ENCODE assay signal across 9 cellular contexts in the genomic region with DNA sequence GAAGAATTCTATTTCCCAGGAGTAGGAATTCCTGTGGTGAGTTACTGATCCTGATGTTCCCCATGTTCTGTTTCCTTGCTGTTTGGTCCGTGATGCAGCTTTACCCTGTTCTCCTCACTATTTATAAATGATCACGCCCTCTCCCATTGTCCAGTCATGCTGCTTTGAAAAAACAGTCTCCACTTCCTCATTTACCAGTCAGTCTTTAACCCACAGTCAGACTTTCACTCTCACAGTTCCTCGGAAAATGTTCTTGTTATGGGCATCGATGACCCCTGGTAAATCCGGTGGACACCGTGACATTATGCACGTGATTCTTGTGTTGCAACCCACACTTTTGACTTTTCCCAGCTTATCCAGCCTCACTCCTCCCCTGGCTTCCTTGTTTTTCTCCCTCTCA. TPM values are rescaled to one million over a fixed set of nuclear protein-coding genes. Genes with fewer than 3 reads are reported as not detected.
DNase-seq lines count a peak whose midpoint lies in the region; ATAC-seq, FAIRE-seq and TF ChIP-seq lines count a peak whose summit lies in the region.
"Had no signal": no experiment of that assay in that cellular context is flagged by ENCODE, and none has a peak within 500 bp of the region (broad histone marks: within the 10 kb centered on the region; RNA-seq: fewer than 3 reads in every experiment).

No MANE protein-coding gene starts in this region.

- H3K27ac Mint-ChIP-seq in MCF 10A (ENCODE audit: low read depth, unreplicated experiment): no peak overlapping the region

- DNase-seq in RCC 7860 (ENCODE audit: low spot score) (peak; percentile 34), mucosa of descending colon (peak in 1 of 3 donors; percentile 50), NCI-H1694 treated with DMSO at 0.1 percent for 48 hours (lab: John Stamatoyannopoulos, UW) (no peak), MCF 10A (ENCODE audit: unreplicated experiment) (no peak)
- no peak for DNase-seq in activated CD8-positive, alpha-beta memory T cell treated with anti-CD3 and anti-CD28 coated beads, Interleukin-2, amount 50 U/mL, for 48 hours
- DNase-seq in activated T-cell treated with anti-CD3 and anti-CD28 coated beads, Interleukin-2, amount 50 U/mL, for 1 hour: no peak

- POLR2A ChIA-PET in MCF 10A (lab: Yijun Ruan, JAX): no interaction called here

- no TSS peak for BruUV-seq in MCF 10A (replicated peaks; lab: Mats Ljungman, UMichigan)

- H3K9me3 ChIP-seq in mucosa of descending colon: no peaks in the 10 kb centered on the region

- H3K4me1 ChIP-seq in mucosa of descending colon (ENCODE audit: low read depth): peaks cover 27% of the 10 kb centered on the region

- no peaks in the 10 kb centered on the region for H3K36me3 ChIP-seq in mucosa of descending colon (ENCODE audit: low read depth)

- H3K4me3 Mint-ChIP-seq in MCF 10A (ENCODE audit: unreplicated experiment): no peak overlapping the region

- ATAC-seq in GM18907 (IDR thresholded peaks at IDR 0.05; ENCODE audit: unreplicated experiment): peak; percentile 100
- ATAC-seq in HG02884 (IDR thresholded peaks at IDR 0.05; ENCODE audit: unreplicated experiment): peak; percentile 99
- ATAC-seq in mucosa of descending colon: peak; percentile 92

- no peaks in the 10 kb centered on the region for H3K27me3 Mint-ChIP-seq in MCF 10A (ENCODE audit: insufficient read depth, unreplicated experiment)

- peak; percentile 58 for FAIRE-seq in RCC 7860 (lab: Jason Lieb, UNC)
- FAIRE-seq: bronchial epithelial cell had no signal

- no peak for TF ChIP-seq CTCF in mucosa of descending colon (IDR thresholded peaks at IDR 0.05)
- no peak for TF ChIP-seq CTCF in MCF 10A (IDR thresholded peaks at IDR 0.05; ENCODE audit: unreplicated experiment)

- CTCF ChIA-PET in MCF 10A (lab: Yijun Ruan, JAX): interaction anchor here (1.0 kb wide), 1 partner anchor 10 kb away, joined by 3 read pairs; no protein-coding TSS in a partner anchor

- H3K4me3 ChIP-seq in mucosa of descending colon: no peak overlapping the region

- intact Hi-C loops in mucosa of descending colon (cut with DNase I, micrococcal nuclease): no loop called here
- intact Hi-C loops in MCF 10A (cut with micrococcal nuclease): no loop called here

- no peaks in the 10 kb centered on the region for H3K4me1 Mint-ChIP-seq in MCF 10A (ENCODE audit: insufficient read depth, unreplicated experiment)

- no peaks in the 10 kb centered on the region for H3K36me3 Mint-ChIP-seq in MCF 10A (ENCODE audit: insufficient read depth, unreplicated experiment)

- peaks cover 7% of the 10 kb centered on the region for H3K9me3 Mint-ChIP-seq in MCF 10A (ENCODE audit: unreplicated experiment)

RNA-seq across cellular contexts. Expression of gene SCIN, which starts 14.4 kb away (rescaled TPM):
- total RNA-seq in mucosa of descending colon: 10 to 100 TPM; 25.1 to 86.6 (median 77.1) TPM
- total RNA-seq in MCF 10A (2022): not detected in 2 replicates

Comparison
In these comparisons a context has a peak if more than half of its experiments do, and no peak if none do; other contexts are left out.
1. RNA of gene SCIN, which starts 14.4 kb away (total RNA-seq): 25.1 to 86.6 TPM in mucosa of descending colon; not detected in MCF 10A; every median in the first group is over 10 times any median in the second.
2. Peak in every context shown above with its lines, with median percentiles within 50 percentile points of each other: ATAC-seq.